Comparison of ENCODE assay signal across 1 cellular context in the genomic region with DNA sequence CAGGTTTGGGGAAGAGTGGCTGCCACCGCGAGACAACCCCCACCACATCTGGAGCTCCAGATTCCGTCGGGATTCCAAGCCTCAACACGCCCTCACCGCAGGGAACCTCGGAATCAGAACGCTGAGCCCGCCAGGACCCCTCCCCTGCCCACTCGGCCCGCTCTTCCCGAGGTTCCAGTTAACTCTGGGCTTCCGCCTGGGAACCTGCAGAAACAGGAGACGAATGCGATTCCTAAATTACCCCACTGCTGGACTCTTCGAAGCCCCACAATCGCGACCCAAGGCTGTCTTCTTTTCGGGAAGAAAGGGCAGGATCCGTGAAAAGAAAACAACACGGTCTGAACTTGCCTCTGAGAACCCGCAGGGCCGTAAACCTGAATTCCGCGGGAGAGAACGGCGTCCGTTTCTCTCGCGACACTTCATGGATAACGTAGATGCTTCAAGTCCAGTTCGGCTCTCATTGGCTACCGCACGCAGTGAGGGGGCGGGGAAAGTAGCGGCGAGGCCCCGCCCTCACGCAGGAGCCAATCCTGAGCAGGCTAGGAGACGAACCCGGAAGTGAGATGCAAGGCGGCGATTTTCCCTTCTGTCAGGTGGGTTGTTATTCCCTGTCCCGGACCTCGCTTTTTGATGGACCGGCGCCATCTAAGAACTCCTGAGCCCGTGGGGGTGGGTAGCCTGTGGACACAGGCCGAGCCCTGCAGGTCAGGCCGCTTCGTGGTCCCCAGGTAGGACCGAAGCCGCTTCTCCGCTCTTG.
TF ChIP-seq lines count a peak whose summit lies in the region.

A gene with protein sequence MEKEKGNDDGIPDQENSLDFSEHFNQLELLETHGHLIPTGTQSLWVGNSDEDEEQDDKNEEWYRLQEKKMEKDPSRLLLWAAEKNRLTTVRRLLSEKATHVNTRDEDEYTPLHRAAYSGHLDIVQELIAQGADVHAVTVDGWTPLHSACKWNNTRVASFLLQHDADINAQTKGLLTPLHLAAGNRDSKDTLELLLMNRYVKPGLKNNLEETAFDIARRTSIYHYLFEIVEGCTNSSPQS (plus strand): TSS at position 542 of the 757 bp plus-strand sequence. CDS start 2,710 bp downstream, outside the sequence.
A gene (minus strand): TSS at position 402 of the 757 bp plus-strand sequence. CDS start 1,043 bp downstream, outside the sequence.

TF ChIP-seq in K562, 482 proteins besides CTCF, POLR2A, EP300 and RAD21 (continued from another document and continues in another):
- TF ChIP-seq, protein P1, sequence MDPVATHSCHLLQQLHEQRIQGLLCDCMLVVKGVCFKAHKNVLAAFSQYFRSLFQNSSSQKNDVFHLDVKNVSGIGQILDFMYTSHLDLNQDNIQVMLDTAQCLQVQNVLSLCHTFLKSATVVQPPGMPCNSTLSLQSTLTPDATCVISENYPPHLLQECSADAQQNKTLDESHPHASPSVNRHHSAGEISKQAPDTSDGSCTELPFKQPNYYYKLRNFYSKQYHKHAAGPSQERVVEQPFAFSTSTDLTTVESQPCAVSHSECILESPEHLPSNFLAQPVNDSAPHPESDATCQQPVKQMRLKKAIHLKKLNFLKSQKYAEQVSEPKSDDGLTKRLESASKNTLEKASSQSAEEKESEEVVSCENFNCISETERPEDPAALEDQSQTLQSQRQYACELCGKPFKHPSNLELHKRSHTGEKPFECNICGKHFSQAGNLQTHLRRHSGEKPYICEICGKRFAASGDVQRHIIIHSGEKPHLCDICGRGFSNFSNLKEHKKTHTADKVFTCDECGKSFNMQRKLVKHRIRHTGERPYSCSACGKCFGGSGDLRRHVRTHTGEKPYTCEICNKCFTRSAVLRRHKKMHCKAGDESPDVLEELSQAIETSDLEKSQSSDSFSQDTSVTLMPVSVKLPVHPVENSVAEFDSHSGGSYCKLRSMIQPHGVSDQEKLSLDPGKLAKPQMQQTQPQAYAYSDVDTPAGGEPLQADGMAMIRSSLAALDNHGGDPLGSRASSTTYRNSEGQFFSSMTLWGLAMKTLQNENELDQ (CRISPR knock-in tag; IDR thresholded peaks at IDR 0.05; ENCODE audit: borderline replicate concordance) = no peak
- TF ChIP-seq, protein P2, sequence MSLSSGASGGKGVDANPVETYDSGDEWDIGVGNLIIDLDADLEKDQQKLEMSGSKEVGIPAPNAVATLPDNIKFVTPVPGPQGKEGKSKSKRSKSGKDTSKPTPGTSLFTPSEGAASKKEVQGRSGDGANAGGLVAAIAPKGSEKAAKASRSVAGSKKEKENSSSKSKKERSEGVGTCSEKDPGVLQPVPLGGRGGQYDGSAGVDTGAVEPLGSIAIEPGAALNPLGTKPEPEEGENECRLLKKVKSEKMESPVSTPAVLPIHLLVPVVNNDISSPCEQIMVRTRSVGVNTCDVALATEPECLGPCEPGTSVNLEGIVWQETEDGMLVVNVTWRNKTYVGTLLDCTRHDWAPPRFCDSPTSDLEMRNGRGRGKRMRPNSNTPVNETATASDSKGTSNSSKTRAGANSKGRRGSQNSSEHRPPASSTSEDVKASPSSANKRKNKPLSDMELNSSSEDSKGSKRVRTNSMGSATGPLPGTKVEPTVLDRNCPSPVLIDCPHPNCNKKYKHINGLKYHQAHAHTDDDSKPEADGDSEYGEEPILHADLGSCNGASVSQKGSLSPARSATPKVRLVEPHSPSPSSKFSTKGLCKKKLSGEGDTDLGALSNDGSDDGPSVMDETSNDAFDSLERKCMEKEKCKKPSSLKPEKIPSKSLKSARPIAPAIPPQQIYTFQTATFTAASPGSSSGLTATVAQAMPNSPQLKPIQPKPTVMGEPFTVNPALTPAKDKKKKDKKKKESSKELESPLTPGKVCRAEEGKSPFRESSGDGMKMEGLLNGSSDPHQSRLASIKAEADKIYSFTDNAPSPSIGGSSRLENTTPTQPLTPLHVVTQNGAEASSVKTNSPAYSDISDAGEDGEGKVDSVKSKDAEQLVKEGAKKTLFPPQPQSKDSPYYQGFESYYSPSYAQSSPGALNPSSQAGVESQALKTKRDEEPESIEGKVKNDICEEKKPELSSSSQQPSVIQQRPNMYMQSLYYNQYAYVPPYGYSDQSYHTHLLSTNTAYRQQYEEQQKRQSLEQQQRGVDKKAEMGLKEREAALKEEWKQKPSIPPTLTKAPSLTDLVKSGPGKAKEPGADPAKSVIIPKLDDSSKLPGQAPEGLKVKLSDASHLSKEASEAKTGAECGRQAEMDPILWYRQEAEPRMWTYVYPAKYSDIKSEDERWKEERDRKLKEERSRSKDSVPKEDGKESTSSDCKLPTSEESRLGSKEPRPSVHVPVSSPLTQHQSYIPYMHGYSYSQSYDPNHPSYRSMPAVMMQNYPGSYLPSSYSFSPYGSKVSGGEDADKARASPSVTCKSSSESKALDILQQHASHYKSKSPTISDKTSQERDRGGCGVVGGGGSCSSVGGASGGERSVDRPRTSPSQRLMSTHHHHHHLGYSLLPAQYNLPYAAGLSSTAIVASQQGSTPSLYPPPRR (CRISPR knock-in tag; IDR thresholded peaks at IDR 0.05; ENCODE audit: borderline replicate concordance) = peak; percentile 53; the same call in 1 of the 2 replicates
- peak; percentile 65; the same call in 1 of the 2 replicates for TF ChIP-seq GABPB1 (CRISPR knock-in tag; IDR thresholded peaks at IDR 0.05)
- TF ChIP-seq, protein P3, sequence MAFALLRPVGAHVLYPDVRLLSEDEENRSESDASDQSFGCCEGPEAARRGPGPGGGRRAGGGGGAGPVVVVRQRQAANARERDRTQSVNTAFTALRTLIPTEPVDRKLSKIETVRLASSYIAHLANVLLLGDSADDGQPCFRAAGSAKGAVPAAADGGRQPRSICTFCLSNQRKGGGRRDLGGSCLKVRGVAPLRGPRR (CRISPR knock-in tag; IDR thresholded peaks at IDR 0.05) = no peak
- peak; percentile 62 for TF ChIP-seq TAF7 (tag; IDR thresholded peaks at IDR 0.05)
- no peak for TF ChIP-seq ZNF707 (CRISPR knock-in tag; conservative IDR thresholded peaks at IDR 0.05)
- TF ChIP-seq SRSF3 (IDR thresholded peaks at IDR 0.05; ENCODE audit: insufficient read depth, low read length) = no peak
- TF ChIP-seq, protein P4, sequence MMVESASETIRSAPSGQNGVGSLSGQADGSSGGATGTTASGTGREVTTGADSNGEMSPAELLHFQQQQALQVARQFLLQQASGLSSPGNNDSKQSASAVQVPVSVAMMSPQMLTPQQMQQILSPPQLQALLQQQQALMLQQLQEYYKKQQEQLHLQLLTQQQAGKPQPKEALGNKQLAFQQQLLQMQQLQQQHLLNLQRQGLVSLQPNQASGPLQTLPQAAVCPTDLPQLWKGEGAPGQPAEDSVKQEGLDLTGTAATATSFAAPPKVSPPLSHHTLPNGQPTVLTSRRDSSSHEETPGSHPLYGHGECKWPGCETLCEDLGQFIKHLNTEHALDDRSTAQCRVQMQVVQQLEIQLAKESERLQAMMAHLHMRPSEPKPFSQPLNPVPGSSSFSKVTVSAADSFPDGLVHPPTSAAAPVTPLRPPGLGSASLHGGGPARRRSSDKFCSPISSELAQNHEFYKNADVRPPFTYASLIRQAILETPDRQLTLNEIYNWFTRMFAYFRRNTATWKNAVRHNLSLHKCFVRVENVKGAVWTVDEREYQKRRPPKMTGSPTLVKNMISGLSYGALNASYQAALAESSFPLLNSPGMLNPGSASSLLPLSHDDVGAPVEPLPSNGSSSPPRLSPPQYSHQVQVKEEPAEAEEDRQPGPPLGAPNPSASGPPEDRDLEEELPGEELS (CRISPR knock-in tag; IDR thresholded peaks at IDR 0.05; ENCODE audit: borderline replicate concordance) = 0 out of 2 replicates have a peak, but pooled peaks have one; percentile 38
- no peak for TF ChIP-seq KLF1 (tag; IDR thresholded peaks at IDR 0.05)
- no peak for TF ChIP-seq ZC3H8 (IDR thresholded peaks at IDR 0.05)
- TF ChIP-seq SREBF1 (IDR thresholded peaks at IDR 0.05; ENCODE audit: borderline replicate concordance, low read depth, low read length) = no peak
- TF ChIP-seq, protein P5, sequence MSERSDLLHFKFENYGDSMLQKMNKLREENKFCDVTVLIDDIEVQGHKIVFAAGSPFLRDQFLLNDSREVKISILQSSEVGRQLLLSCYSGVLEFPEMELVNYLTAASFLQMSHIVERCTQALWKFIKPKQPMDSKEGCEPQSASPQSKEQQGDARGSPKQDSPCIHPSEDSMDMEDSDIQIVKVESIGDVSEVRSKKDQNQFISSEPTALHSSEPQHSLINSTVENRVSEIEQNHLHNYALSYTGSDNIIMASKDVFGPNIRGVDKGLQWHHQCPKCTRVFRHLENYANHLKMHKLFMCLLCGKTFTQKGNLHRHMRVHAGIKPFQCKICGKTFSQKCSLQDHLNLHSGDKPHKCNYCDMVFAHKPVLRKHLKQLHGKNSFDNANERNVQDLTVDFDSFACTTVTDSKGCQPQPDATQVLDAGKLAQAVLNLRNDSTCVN (CRISPR knock-in tag; IDR thresholded peaks at IDR 0.05) = no peak; the same call in 1 of the 2 replicates
- TF ChIP-seq ZFP30 (CRISPR knock-in tag; IDR thresholded peaks at IDR 0.05; ENCODE audit: borderline replicate concordance) = no peak
- TF ChIP-seq GABPA (tag; conservative IDR thresholded peaks at IDR 0.05; ENCODE audit: low read depth) = peak; percentile 53
- no peak for TF ChIP-seq ZNF57 (CRISPR knock-in tag; IDR thresholded peaks at IDR 0.05)
- TF ChIP-seq, protein P6, sequence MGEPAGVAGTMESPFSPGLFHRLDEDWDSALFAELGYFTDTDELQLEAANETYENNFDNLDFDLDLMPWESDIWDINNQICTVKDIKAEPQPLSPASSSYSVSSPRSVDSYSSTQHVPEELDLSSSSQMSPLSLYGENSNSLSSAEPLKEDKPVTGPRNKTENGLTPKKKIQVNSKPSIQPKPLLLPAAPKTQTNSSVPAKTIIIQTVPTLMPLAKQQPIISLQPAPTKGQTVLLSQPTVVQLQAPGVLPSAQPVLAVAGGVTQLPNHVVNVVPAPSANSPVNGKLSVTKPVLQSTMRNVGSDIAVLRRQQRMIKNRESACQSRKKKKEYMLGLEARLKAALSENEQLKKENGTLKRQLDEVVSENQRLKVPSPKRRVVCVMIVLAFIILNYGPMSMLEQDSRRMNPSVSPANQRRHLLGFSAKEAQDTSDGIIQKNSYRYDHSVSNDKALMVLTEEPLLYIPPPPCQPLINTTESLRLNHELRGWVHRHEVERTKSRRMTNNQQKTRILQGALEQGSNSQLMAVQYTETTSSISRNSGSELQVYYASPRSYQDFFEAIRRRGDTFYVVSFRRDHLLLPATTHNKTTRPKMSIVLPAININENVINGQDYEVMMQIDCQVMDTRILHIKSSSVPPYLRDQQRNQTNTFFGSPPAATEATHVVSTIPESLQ (CRISPR knock-in tag; IDR thresholded peaks at IDR 0.05) = peak; percentile 93; the same call in 1 of the 2 replicates
- peak; percentile 62 for TF ChIP-seq PML (IDR thresholded peaks at IDR 0.05; ENCODE audit: low read length)
- 0 out of 2 replicates have a peak, but pooled peaks have one; percentile 4 for TF ChIP-seq CREB1 (IDR thresholded peaks at IDR 0.05)
- peak; percentile 57; the same call in 1 of the 2 replicates for TF ChIP-seq CREB1 (CRISPR knock-in tag; IDR thresholded peaks at IDR 0.05)
- no peak for TF ChIP-seq PHB (CRISPR knock-in tag; IDR thresholded peaks at IDR 0.05)
- no peak for TF ChIP-seq STAT5B (CRISPR knock-in tag; IDR thresholded peaks at IDR 0.05)
- 0 out of 2 replicates have a peak, but pooled peaks have one; percentile 59 for TF ChIP-seq ZNF766 (CRISPR knock-in tag; conservative IDR thresholded peaks at IDR 0.05)
- no peak for TF ChIP-seq PRMT5 (CRISPR knock-in tag; IDR thresholded peaks at IDR 0.05)
- no peak for TF ChIP-seq RHOXF2B (CRISPR knock-in tag; conservative IDR thresholded peaks at IDR 0.05)
- TF ChIP-seq ELF4 (CRISPR knock-in tag; IDR thresholded peaks at IDR 0.05) = peak; percentile 78
- 0 out of 2 replicates have a peak, but pooled peaks have one; percentile 72 for TF ChIP-seq ZNF12 (CRISPR knock-in tag; IDR thresholded peaks at IDR 0.05)
- TF ChIP-seq YBX1 (IDR thresholded peaks at IDR 0.05) = no peak
- TF ChIP-seq, protein P7, sequence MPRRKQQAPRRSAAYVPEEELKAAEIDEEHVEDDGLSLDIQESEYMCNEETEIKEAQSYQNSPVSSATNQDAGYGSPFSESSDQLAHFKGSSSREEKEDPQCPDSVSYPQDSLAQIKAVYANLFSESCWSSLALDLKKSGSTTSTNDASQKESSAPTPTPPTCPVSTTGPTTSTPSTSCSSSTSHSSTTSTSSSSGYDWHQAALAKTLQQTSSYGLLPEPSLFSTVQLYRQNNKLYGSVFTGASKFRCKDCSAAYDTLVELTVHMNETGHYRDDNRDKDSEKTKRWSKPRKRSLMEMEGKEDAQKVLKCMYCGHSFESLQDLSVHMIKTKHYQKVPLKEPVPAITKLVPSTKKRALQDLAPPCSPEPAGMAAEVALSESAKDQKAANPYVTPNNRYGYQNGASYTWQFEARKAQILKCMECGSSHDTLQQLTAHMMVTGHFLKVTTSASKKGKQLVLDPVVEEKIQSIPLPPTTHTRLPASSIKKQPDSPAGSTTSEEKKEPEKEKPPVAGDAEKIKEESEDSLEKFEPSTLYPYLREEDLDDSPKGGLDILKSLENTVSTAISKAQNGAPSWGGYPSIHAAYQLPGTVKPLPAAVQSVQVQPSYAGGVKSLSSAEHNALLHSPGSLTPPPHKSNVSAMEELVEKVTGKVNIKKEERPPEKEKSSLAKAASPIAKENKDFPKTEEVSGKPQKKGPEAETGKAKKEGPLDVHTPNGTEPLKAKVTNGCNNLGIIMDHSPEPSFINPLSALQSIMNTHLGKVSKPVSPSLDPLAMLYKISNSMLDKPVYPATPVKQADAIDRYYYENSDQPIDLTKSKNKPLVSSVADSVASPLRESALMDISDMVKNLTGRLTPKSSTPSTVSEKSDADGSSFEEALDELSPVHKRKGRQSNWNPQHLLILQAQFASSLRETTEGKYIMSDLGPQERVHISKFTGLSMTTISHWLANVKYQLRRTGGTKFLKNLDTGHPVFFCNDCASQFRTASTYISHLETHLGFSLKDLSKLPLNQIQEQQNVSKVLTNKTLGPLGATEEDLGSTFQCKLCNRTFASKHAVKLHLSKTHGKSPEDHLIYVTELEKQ (CRISPR knock-in tag; IDR thresholded peaks at IDR 0.05) = no peak
- TF ChIP-seq, protein P8, sequence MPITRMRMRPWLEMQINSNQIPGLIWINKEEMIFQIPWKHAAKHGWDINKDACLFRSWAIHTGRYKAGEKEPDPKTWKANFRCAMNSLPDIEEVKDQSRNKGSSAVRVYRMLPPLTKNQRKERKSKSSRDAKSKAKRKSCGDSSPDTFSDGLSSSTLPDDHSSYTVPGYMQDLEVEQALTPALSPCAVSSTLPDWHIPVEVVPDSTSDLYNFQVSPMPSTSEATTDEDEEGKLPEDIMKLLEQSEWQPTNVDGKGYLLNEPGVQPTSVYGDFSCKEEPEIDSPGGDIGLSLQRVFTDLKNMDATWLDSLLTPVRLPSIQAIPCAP (CRISPR knock-in tag; IDR thresholded peaks at IDR 0.05; ENCODE audit: borderline replicate concordance) = no peak
- no peak for TF ChIP-seq HNRNPUL1 (IDR thresholded peaks at IDR 0.05; ENCODE audit: low read length)
- no peak for TF ChIP-seq TCF7 (IDR thresholded peaks at IDR 0.05; ENCODE audit: borderline replicate concordance)
- TF ChIP-seq, protein P9, sequence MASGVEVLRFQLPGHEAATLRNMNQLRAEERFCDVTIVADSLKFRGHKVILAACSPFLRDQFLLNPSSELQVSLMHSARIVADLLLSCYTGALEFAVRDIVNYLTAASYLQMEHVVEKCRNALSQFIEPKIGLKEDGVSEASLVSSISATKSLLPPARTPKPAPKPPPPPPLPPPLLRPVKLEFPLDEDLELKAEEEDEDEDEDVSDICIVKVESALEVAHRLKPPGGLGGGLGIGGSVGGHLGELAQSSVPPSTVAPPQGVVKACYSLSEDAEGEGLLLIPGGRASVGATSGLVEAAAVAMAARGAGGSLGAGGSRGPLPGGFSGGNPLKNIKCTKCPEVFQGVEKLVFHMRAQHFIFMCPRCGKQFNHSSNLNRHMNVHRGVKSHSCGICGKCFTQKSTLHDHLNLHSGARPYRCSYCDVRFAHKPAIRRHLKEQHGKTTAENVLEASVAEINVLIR (CRISPR knock-in tag; IDR thresholded peaks at IDR 0.05) = 0 out of 2 replicates have a peak, but pooled peaks have one; percentile 22
- peak in 1 of 2 experiments; percentile 84; a peak in 2 of 4 replicates for TF ChIP-seq TEAD1 (CRISPR knock-in tag; IDR thresholded peaks at IDR 0.05)
